ENCODE assay signal across 2 cellular contexts in the genomic region with DNA sequence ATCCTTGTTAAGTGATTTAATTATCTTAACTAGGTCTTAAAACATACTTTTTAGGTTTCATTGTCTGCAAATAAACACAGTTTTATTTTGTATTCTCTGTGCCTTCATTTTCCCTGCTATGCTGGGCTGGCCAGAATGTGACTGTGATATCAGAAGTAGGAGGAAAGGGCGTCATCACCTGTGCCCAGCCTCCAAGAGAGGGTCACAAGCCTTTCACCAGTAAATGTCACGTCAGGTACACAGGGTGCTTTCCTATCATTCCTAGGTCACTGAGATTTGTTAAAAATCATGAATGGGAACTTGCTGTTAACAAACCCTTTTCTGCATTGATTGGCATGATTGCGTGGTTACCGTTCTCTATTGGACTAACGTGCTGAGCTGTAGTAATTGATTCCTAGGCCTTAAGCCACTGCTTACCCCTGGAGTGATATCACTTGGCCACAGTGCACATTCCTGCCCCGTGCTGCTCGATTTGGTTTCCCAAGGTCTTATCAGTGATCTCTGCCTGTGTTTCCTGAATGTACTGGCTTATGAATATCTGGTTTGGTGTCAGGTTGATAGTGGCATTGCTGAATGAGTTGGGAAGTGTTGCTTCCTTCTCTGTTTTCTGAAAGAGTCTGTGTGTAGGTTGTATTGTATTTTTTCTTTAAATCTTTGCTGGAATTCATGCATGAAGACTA. TPM values are rescaled to one million over a fixed set of nuclear protein-coding genes. Genes with fewer than 3 reads are reported as not detected.
"Had no signal": no experiment of that assay in that cellular context is flagged by ENCODE, and none has a peak within 500 bp of the region (broad histone marks: within the 10 kb centered on the region; RNA-seq: fewer than 3 reads in every experiment).

No MANE protein-coding gene starts in this region.

RNA-seq across cellular contexts. Expression of a gene that starts 51.5 kb away (rescaled TPM):
- total RNA-seq: epithelial cell of proximal tubule, fibroblast of villous mesenchyme had no signal
